24 cellular contexts compared by ENCODE assay signal in genomic region chrX:3312109-3312508, GRCh38. TPM values are rescaled to one million over a fixed set of nuclear protein-coding genes. Genes with fewer than 3 reads are reported as not detected.
DNase-seq lines count a peak whose midpoint lies in the region; ATAC-seq, FAIRE-seq and TF ChIP-seq lines count a peak whose summit lies in the region.
"Had no signal": no experiment of that assay in that cellular context is flagged by ENCODE, and none has a peak within 500 bp of the region (broad histone marks: within the 10 kb centered on the region; RNA-seq: fewer than 3 reads in every experiment).

No MANE protein-coding gene starts in this region.

- TF ChIP-seq CTCF in epithelial cell of proximal tubule (conservative IDR thresholded peaks at IDR 0.05; ENCODE audit: low read depth, low read length) (no peak), pancreas (IDR thresholded peaks at IDR 0.05) (no peak)

- intact Hi-C loops in pancreas (cut with DNase I) = no loop called here

- H3K27me3 ChIP-seq in pancreas = no peaks in the 10 kb centered on the region

- H3K27ac ChIP-seq in pancreas = no peak overlapping the region
- H3K27ac ChIP-seq: A549, GM23248 had no signal

- no peak for TF ChIP-seq POLR2A in GM12891 (IDR thresholded peaks at IDR 0.05; ENCODE audit: low read depth, low read length)

- no peaks in the 10 kb centered on the region for H3K36me3 ChIP-seq in pancreas

- H3K9me3 ChIP-seq in pancreas = no peaks in the 10 kb centered on the region
- H3K9me3 ChIP-seq: A549, Caco-2 had no signal

- DNase-seq in Caki2 (ENCODE audit: low read depth) (peak; percentile 5), epithelial cell of proximal tubule (ENCODE audit: low read depth) (peak; percentile 15), kidney glomerular epithelial cell (lab: John Stamatoyannopoulos, UW) (peak; percentile 0), pancreas (no peak), GM12891 (ENCODE audit: insufficient read length, low spot score) (no peak), anterior cingulate cortex (lab: John Stamatoyannopoulos, UW) (no peak), NCI-H2081 treated with DMSO at 0.1 percent for 48 hours (lab: John Stamatoyannopoulos, UW) (no peak)
- DNase-seq: 8988T; C1 segment of cervical spinal cord; Caco-2; CD4-positive, alpha-beta memory T cell; DMS 273 treated with DMSO at 0.1 percent for 48 hours; DMS53; DMS79 treated with DMSO at 0.1 percent for 48 hours; GF-D8; GM23248; H7; HCEC 1CT had no signal

- H3K4me1 ChIP-seq in pancreas = no peaks in the 10 kb centered on the region
- H3K4me1 ChIP-seq: A549, Caco-2 had no signal

- WGBS in pancreas, 2 donors = 36 to 39% methylated on average over 2 of the region's 2 CpGs

- ATAC-seq in pancreas (peak in 3 of 4 donors; percentile 22 to 70 (median 64)), GM19395 (IDR thresholded peaks at IDR 0.05; ENCODE audit: unreplicated experiment) (no peak)
- ATAC-seq: A549 had no signal

- in situ Hi-C loops in Caki2 (cut with HindIII; ENCODE audit: low pct_unique_long_range_greater_than_20kb, low sequenced_read_pairs) = no loop called here

- H3K4me3 ChIP-seq in epithelial cell of proximal tubule (ENCODE audit: low read depth, low read length) (no peak overlapping the region), pancreas (no peak overlapping the region)
- H3K4me3 ChIP-seq: A549, GM23248 had no signal

- FAIRE-seq in pancreas (lab: Jason Lieb, UNC) (no peak), GM12891 (lab: Jason Lieb, UNC) (no peak)
- FAIRE-seq: A549, D721Med, GM12892, H1 had no signal

TF ChIP-seq in GM12891, 5 proteins besides CTCF, POLR2A, EP300 and RAD21:
- TF ChIP-seq POU2F2 (IDR thresholded peaks at IDR 0.05; ENCODE audit: low read depth, low read length) (no peak), POLR2AphosphoS5 (IDR thresholded peaks at IDR 0.05; ENCODE audit: low read depth, low read length) (no peak), SPI1 (IDR thresholded peaks at IDR 0.05; ENCODE audit: low read depth, low read length) (no peak), PAX5 (IDR thresholded peaks at IDR 0.05; ENCODE audit: insufficient read depth, low read length, severe bottlenecking) (no peak)
TF ChIP-seq in GM12891: peak in this region for 0.

RNA-seq across cellular contexts. Expression of gene MXRA5, which starts 34.3 kb away (rescaled TPM):
- total RNA-seq in Caki2 (2014; rRNA removed; shearing (Covaris generic); ENCODE audit: low replicate concordance) = 3.4 and 4.3 TPM in 2 replicates
- total RNA-seq in epithelial cell of proximal tubule = 0.07 and 0.40 TPM in 2 replicates
- total RNA-seq in pancreas = 10 to 100 TPM in 3 of 6 donors, 1 to 10 TPM in 3; 3.0 to 34.5 (median 7.7) TPM
- 1 to 10 TPM in 1 of 2 donors, under 1 TPM in 1; 0.59 to 1.3 TPM for polyA plus RNA-seq in pancreas
- polyA plus RNA-seq in GM12891 (2012; ENCODE audit: low read depth, missing spikeins) = not detected
- total RNA-seq: Caco-2; CD4-positive, alpha-beta memory T cell; G401 had no signal
- polyA plus RNA-seq: A549; CD4-positive, alpha-beta memory T cell had no signal

Comparison
In these comparisons a context has a peak if more than half of its experiments do, and no peak if none do; other contexts are left out.
1. DNase-seq: peak in Caki2 (single experiment), epithelial cell of proximal tubule (single experiment) and kidney glomerular epithelial cell (single experiment); none in pancreas (0 of 6), GM12891 (single experiment), anterior cingulate cortex (0 of 58) and NCI-H2081 treated with DMSO at 0.1 percent for 48 hours (single experiment).